In the genomic region with DNA sequence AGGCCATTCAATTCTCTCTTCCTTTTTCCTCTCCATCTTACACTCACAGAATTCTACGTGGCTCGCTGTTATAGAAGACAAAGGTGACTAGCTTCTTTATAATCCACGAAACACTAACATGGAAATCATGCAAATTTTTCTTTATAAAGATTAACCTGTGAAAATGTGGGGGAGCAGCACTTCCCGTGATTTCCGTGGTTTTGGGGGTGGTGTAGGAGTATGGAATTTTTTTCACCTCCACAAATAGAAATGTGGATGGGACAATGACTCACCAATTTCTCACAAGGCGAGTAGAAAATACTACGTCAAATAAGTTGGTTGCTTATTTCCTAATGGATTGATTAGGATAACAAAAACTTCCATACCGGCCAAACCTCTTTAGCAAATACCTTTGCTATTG, we compare ENCODE assay signal across 23 cellular contexts.
"Had no signal": no experiment of that assay in that cellular context is flagged by ENCODE, and none has a peak within 500 bp of the region (broad histone marks: within the 10 kb centered on the region; RNA-seq: fewer than 3 reads in every experiment).

No MANE protein-coding gene starts in this region.

- H3K36me3 Mint-ChIP-seq: IgD-negative memory B cell had no signal

- H3K36me3 ChIP-seq: SJSA1 had no signal

- H3K9me3 Mint-ChIP-seq: IgD-negative memory B cell had no signal

- H3K27ac ChIP-seq: HL-60, KMS-11, SJSA1, SK-N-MC had no signal

- H3K4me3 ChIP-seq: K562, SJSA1, SK-N-MC had no signal

- H3K4me3 Mint-ChIP-seq: IgD-negative memory B cell had no signal

- DNase-seq: Kasumi-1, MM.1S, NCI-H1092 treated with DMSO at 0.1 percent for 48 hours, NCI-H1436, NCI-H187, NCI-H2029, NCI-H2081 treated with DMSO at 0.1 percent for 48 hours, NCI-H2171, NCI-H226, NCI-H446, NCI-H510A, NCI-H524 treated with DMSO at 0.1 percent for 48 hours, Right ventricle myocardium superior, RPMI8226, SIG-M5 had no signal

- H3K9me3 ChIP-seq: SJSA1 had no signal

- H3K4me1 ChIP-seq: SJSA1 had no signal

- H3K27ac Mint-ChIP-seq: IgD-negative memory B cell had no signal

- FAIRE-seq: HTR-8/SVneo, K562, RCC 7860 had no signal

- H3K4me2 ChIP-seq: KMS-11 had no signal

- H3K27me3 Mint-ChIP-seq: IgD-negative memory B cell had no signal

- H3K9ac ChIP-seq: KMS-11 had no signal

- H3K4me1 Mint-ChIP-seq: IgD-negative memory B cell had no signal
